ENCODE assay signal across 13 cellular contexts in the genomic region with DNA sequence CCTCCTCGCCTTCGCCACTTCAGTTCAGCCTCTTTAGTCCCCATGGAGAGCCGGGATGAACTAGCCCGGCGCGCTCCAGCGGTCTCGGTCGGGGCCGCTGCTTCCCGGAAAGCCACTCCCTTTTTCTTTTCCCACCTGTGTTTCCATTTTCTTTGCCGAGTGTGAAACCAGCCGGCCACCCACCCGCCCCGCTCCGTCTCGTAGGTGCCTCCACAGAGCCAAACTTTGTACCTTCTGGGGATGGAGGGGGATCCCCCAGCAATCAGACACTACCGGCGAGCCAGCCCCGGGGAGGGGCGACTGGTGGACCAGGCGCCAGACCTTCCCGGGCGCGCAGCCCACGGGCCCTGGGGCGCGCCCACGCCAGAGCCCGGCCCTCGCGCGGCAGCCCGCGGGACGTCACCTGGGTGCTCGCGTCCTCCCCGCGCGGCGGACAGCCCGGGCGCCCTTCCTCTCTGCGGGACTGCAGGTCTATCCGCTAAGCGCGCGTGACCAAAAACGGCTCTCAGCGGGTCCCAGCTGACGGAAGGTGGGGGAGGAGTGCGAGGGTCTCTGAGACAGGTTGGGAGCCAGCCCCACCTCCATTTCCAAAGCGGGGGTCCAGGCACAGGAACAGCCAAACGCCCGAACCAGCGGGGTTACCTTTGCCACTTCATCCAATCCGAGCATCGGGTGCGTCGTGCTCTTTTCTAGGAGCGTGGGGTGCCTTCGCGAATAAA. TPM values are rescaled to one million over a fixed set of nuclear protein-coding genes. Genes with fewer than 3 reads are reported as not detected.
A peak's percentile ranks its signal among the peaks of the same experiment; 100 is the strongest.
DNase-seq lines count a peak whose midpoint lies in the region; ATAC-seq, FAIRE-seq and TF ChIP-seq lines count a peak whose summit lies in the region.
"Had no signal": no experiment of that assay in that cellular context is flagged by ENCODE, and none has a peak within 500 bp of the region (broad histone marks: within the 10 kb centered on the region; RNA-seq: fewer than 3 reads in every experiment).

A gene with protein sequence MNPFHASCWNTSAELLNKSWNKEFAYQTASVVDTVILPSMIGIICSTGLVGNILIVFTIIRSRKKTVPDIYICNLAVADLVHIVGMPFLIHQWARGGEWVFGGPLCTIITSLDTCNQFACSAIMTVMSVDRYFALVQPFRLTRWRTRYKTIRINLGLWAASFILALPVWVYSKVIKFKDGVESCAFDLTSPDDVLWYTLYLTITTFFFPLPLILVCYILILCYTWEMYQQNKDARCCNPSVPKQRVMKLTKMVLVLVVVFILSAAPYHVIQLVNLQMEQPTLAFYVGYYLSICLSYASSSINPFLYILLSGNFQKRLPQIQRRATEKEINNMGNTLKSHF (minus strand): TSS at position 691 of the 719 bp plus-strand sequence. CDS start 38,076 bp downstream, outside the sequence.

- H2BK5ac ChIP-seq in H1 (ENCODE audit: low read depth, low read length), result no peak within 1 kb of the TSS

- no peak for ATAC-seq in HG02852 (IDR thresholded peaks at IDR 0.05; ENCODE audit: unreplicated experiment)
- no peak for ATAC-seq in HG03039 (IDR thresholded peaks at IDR 0.05; ENCODE audit: unreplicated experiment)

- H2AFZ ChIP-seq in H1 (ENCODE audit: low read length), result peak within 1 kb of the TSS; percentile 84

- TF ChIP-seq POLR2A in H1 (IDR thresholded peaks at IDR 0.05; ENCODE audit: control extremely low read depth in 1 of 2, low read depth in 2 of 2, low read length in 2 of 2) (no peak), thyroid gland (IDR thresholded peaks at IDR 0.05) (no peak)

- H3K79me2 ChIP-seq in H1 (ENCODE audit: control insufficient read depth in 1 of 2, insufficient read depth in 2 of 2, low read length in 2 of 2), result no peaks in the 10 kb centered on the region

- H4K5ac ChIP-seq in H1 (ENCODE audit: insufficient read length, low read depth, low read length), result no peak within 1 kb of the TSS

- H3K9ac ChIP-seq in H1 (replicated peaks in 1 of 4; ENCODE audit: extremely low read depth in 1 of 4, low read depth in 3 of 4, low read length in 3 of 4), result peak within 1 kb of the TSS in 1 of 4 experiments; percentile 24; a peak in 2 of 7 replicates

- FAIRE-seq in H1 (lab: Jason Lieb, UNC), result no peak
- FAIRE-seq: G401.6, islet of Langerhans had no signal

- CTCF ChIA-PET in H1 (lab: Charles Lee; ENCODE audit: partially characterized antibody), result interaction anchor here (1.0 to 2.2 kb wide), 3 partner anchors 9 to 106 kb away, joined by 3 to 9 read pairs (median 3); no protein-coding TSS in a partner anchor

- no peak within 1 kb of the TSS for H3K4ac ChIP-seq in H1 (replicated peaks; ENCODE audit: insufficient read length, low read depth, low read length)

- peak within 1 kb of the TSS; percentile 68 to 76 for H3K4me2 ChIP-seq in H1 (ENCODE audit: insufficient read depth in 1 of 2, low read depth in 2 of 2, low read length in 2 of 2)

- no peaks in the 10 kb centered on the region for H3K36me3 ChIP-seq in H1 (ENCODE audit: control insufficient read depth in 2 of 4, insufficient read depth in 4 of 4, low read length in 3 of 4)
- no peaks in the 10 kb centered on the region for H3K36me3 ChIP-seq in mesodermal cell (ENCODE audit: control insufficient read depth, insufficient read depth, low read length)
- no peaks in the 10 kb centered on the region for H3K36me3 ChIP-seq in thyroid gland
- H3K36me3 ChIP-seq: spleen had no signal

- H4K20me1 ChIP-seq in H1 (replicated peaks in 1 of 2; ENCODE audit: control insufficient read depth in 1 of 2, insufficient read depth in 2 of 2, low read length in 2 of 2), result no peaks in the 10 kb centered on the region

- POLR2A ChIA-PET in H1 (lab: Charles Lee; ENCODE audit: partially characterized antibody), result no interaction called here

- H3K27me3 ChIP-seq in H1 (replicated peaks in 1 of 4; ENCODE audit: control insufficient read depth in 3 of 4, extremely low read depth in 1 of 4, insufficient read depth in 3 of 4, low read length in 3 of 4), result peaks cover 7 to 32% (median 22%) of the 10 kb centered on the region in 4 experiments
- H3K27me3 ChIP-seq in thyroid gland, result no peaks in the 10 kb centered on the region

- H3K27ac ChIP-seq in H1 (ENCODE audit: low read depth, low read length) (no peak within 1 kb of the TSS), mesodermal cell (ENCODE audit: low read depth, low read length, severe bottlenecking) (no peak within 1 kb of the TSS), thyroid gland (no peak within 1 kb of the TSS)
- H3K27ac ChIP-seq: spleen had no signal

- 7% methylated on average over 46 of the region's 64 CpGs; no CpG with 5 or more reads in 1 of the 2 experiments for WGBS in H1 (ENCODE audit: extremely low coverage in 1 of 2, insufficient coverage in 1 of 2, insufficient read length in 1 of 2, insufficient replicate concordance in 2 of 2, low coverage in 1 of 2, low lambda C conversion rate in 2 of 2, missing lambda C conversion rate in 1 of 2), 2 experiments
- WGBS in mesodermal cell (ENCODE audit: insufficient coverage in 2 of 2), 2 experiments, result 2 to 3% methylated on average over 49 to 52 of the region's 64 CpGs
- 3 to 8% methylated on average over 30 to 46 of the region's 64 CpGs for WGBS in thyroid gland, 2 donors

- peaks cover 4% of the 10 kb centered on the region; the same call in 1 of the 2 replicates for H3K23me2 ChIP-seq in H1 (ENCODE audit: low read depth, low read length)

- H3K9me3 ChIP-seq in H1 (ENCODE audit: insufficient read depth in 2 of 2, low read depth in 1 of 2, low read length in 1 of 2), result no peaks in the 10 kb centered on the region
- no peaks in the 10 kb centered on the region for H3K9me3 ChIP-seq in mesodermal cell (ENCODE audit: control insufficient read depth, low read length)
- no peaks in the 10 kb centered on the region for H3K9me3 ChIP-seq in thyroid gland
- H3K9me3 ChIP-seq: spleen had no signal

- no peak within 1 kb of the TSS for H2BK120ac ChIP-seq in H1 (replicated peaks; ENCODE audit: low read depth, low read length)

- intact Hi-C loops in thyroid gland (cut with DNase I), result no loop called here

- no peak within 1 kb of the TSS for H4K91ac ChIP-seq in H1 (replicated peaks; ENCODE audit: insufficient read length, low read length)

- H3K4me1 ChIP-seq in H1 (replicated peaks in 1 of 4; ENCODE audit: control insufficient read depth in 3 of 4, insufficient read depth in 4 of 4, low read length in 3 of 4) (peaks cover 0 to 2% (median 0%) of the 10 kb centered on the region in 4 experiments; a peak in 1 of 7 replicates), mesodermal cell (ENCODE audit: control insufficient read depth, insufficient read depth, low read length, poor library complexity, severe bottlenecking) (no peaks in the 10 kb centered on the region), thyroid gland (peaks cover 0 to 9% of the 10 kb centered on the region in 2 donors)

- H3K14ac ChIP-seq in H1 (ENCODE audit: insufficient read length), result no peak within 1 kb of the TSS

- no peaks in the 10 kb centered on the region for H3K79me1 ChIP-seq in H1 (ENCODE audit: low read depth, low read length)

- H2BK12ac ChIP-seq in H1 (ENCODE audit: low read depth, low read length), result no peak within 1 kb of the TSS

- H4K8ac ChIP-seq in H1 (ENCODE audit: extremely low read depth, insufficient read depth, low read length), result peak within 1 kb of the TSS; percentile 59; the same call in 1 of the 2 replicates

- TF ChIP-seq EP300 in H1 (IDR thresholded peaks at IDR 0.05; ENCODE audit: borderline replicate concordance in 1 of 2, low read depth in 2 of 2, low read length in 2 of 2), result no peak

- no peak within 1 kb of the TSS for H3K23ac ChIP-seq in H1 (ENCODE audit: insufficient read length)

- no peak within 1 kb of the TSS for H2BK20ac ChIP-seq in H1 (ENCODE audit: low read length)

- no peak within 1 kb of the TSS for H2BK15ac ChIP-seq in H1 (ENCODE audit: low read length)

- H2AK5ac ChIP-seq in H1 (ENCODE audit: low read depth, low read length), result no peak within 1 kb of the TSS

- TF ChIP-seq CTCF in H1 (IDR thresholded peaks at IDR 0.05; ENCODE audit: control extremely low read depth in 1 of 3, insufficient read depth in 1 of 3, low read depth in 1 of 3, low read length in 3 of 3) (no peak), thyroid gland (IDR thresholded peaks at IDR 0.05) (no peak)

- no peak within 1 kb of the TSS for H3K56ac ChIP-seq in H1 (replicated peaks; ENCODE audit: insufficient read length, low read depth, low read length)

- peak; percentile 24 for DNase-seq in HuH-7.5 (ENCODE audit: low spot score)
- peak in 1 of 2 experiments; percentile 64 for DNase-seq in H1 (ENCODE audit: low read depth in 1 of 2, low spot score in 2 of 2)
- DNase-seq in thyroid gland, result peak; percentile 11 to 19
- DNase-seq in NCI-H146 (lab: John Stamatoyannopoulos, UW), result no peak
- DNase-seq: activated T-cell treated with anti-CD3 and anti-CD28 coated beads, Interleukin-2, amount 50 U/mL, for 4 hours; NK-92 treated with Interleukin-12 subunit alpha and Interleukin-12 subunit beta, amount 100 ng/mL, for 24 hours; spleen had no signal

- no peak within 1 kb of the TSS; the same call in 1 of the 2 replicates for H3K18ac ChIP-seq in H1 (ENCODE audit: extremely low read depth, low read length)

- TF ChIP-seq RAD21 in H1 (IDR thresholded peaks at IDR 0.05 in 1 of 2, conservative IDR thresholded peaks at IDR 0.05 in 1 of 2; ENCODE audit: low read depth in 2 of 2, low read length in 2 of 2), result no peak

- H3K4me3 ChIP-seq in H1 (ENCODE audit: extremely low read depth in 1 of 4, insufficient read depth in 2 of 4, low read depth in 3 of 4, low read length in 4 of 4) (peak within 1 kb of the TSS; percentile 49 to 69 (median 54)), mesodermal cell (ENCODE audit: extremely low read depth, insufficient read depth, low read length, poor library complexity, severe bottlenecking) (peak within 1 kb of the TSS; percentile 35), thyroid gland (replicated peaks in 1 of 3) (peak within 1 kb of the TSS in 2 of 3 donors; percentile 17 to 19)

TF ChIP-seq in H1, 55 proteins besides CTCF, POLR2A, EP300 and RAD21 (continues in another document):
- no peak for TF ChIP-seq CHD1 (IDR thresholded peaks at IDR 0.05; ENCODE audit: low read depth, low read length)
- 0 out of 2 replicates have a peak, but pooled peaks have one; percentile 17 for TF ChIP-seq PHF8 (conservative IDR thresholded peaks at IDR 0.05; ENCODE audit: low read depth, low read length)
- TF ChIP-seq ASH2L (IDR thresholded peaks at IDR 0.05; ENCODE audit: low read length), result peak; percentile 48
- TF ChIP-seq RBBP5 (IDR thresholded peaks at IDR 0.05; ENCODE audit: borderline replicate concordance, low read depth, low read length), result no peak

RNA-seq across cellular contexts. Expression of the gene that starts here (rescaled TPM):
- not detected in 2 replicates for total RNA-seq in H1 (2021; fragmentation: NEBNext Ultra II Directional; extraction: Animal tissue kit (Norgen Biotek cat#: 25700))
- polyA plus RNA-seq in H1 (2011; rRNA removed), result not detected in 2 replicates
- not detected for polyA plus RNA-seq in H1 (2011; cell fraction: cytosol; rRNA removed)
- not detected for polyA plus RNA-seq in H1 (2011; cell fraction: nucleus; rRNA removed)
- polyA plus RNA-seq in H1 (2012, experiment 1 of 2), result not detected in 4 replicates
- not detected for polyA plus RNA-seq in H1 (2012, experiment 2 of 2)
- polyA plus RNA-seq in H1 (2013, experiment 1 of 2), result not detected
- 0.02 TPM for polyA plus RNA-seq in H1 (2013, experiment 2 of 2)
- not detected in 2 replicates for polyA minus RNA-seq in H1 (2011; rRNA and poly(A)+ RNA removed)
- polyA minus RNA-seq in H1 (2011; cell fraction: cytosol; rRNA and poly(A)+ RNA removed), result not detected
- polyA minus RNA-seq in H1 (2011; cell fraction: nucleus; rRNA and poly(A)+ RNA removed), result not detected
- not detected for polyA plus RNA-seq in mesodermal cell (2013, experiment 1 of 2)
- polyA plus RNA-seq in mesodermal cell (2013, experiment 2 of 2), result not detected
- total RNA-seq in thyroid gland, result not detected
- total RNA-seq: activated T-cell treated with anti-CD3 and anti-CD28 coated beads, Interleukin-2, amount 50 U/mL, for 4 hours; spleen; T-helper 2 cell treated with Interferon-gamma antibody and Interleukin-4, amounts not matched to agents 100 ng/mL and 5 ng/mL, for 36 hours had no signal
- polyA plus RNA-seq: spleen had no signal

Comparison
In these comparisons a context has a peak if more than half of its experiments do, and no peak if none do; other contexts are left out.
1. Peak in DNase-seq and H3K4me3 ChIP-seq in thyroid gland; RNA of the gene not detected or under 1 TPM.